ENCODE assay signal across 1 cellular context in the genomic region with DNA sequence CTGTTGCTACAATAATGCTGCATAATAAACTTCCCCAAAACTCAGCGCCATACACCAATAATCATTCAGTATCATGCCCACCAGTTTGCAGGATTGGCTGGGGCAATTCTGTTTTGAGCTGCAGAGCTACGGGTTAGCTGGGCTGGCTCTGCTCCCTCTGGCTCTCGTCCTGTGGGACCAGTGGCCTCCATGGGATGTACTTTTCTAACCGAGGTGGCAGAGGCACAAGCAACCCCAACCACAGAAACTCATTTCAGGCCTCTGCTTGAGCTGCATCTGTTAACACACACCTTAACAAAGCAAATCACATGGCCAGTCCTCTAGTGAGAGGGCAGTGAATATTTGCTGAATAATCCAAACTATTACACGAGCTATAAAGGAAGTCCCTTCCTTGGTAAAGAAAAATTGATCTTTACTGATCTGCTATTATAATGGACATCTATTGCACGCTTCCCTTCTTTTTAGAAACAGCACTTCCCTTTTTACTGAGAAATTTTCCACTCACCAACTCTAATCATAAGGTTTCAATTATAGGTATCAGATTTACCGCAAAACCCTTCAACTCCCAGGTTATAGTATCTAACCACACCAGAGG.
TF ChIP-seq lines count a peak whose summit lies in the region.

No MANE protein-coding gene starts in this region.

TF ChIP-seq in GM12878, 131 proteins besides CTCF, POLR2A, EP300 and RAD21 (continued from another document and continues in another):
- TF ChIP-seq CUX1 (IDR thresholded peaks at IDR 0.05; ENCODE audit: insufficient replicate concordance, low read depth, low read length) (peak; percentile 94), NFIC (IDR thresholded peaks at IDR 0.05; ENCODE audit: low read depth, low read length) (peak; percentile 60; the same call in 1 of the 2 replicates), SMARCA5 (IDR thresholded peaks at IDR 0.05) (0 out of 2 replicates have a peak, but pooled peaks have one; percentile 24), NR2C1 (IDR thresholded peaks at IDR 0.05) (no peak), ZNF384 (IDR thresholded peaks at IDR 0.05; ENCODE audit: borderline replicate concordance, low read depth, low read length) (no peak), MLLT1 (IDR thresholded peaks at IDR 0.05) (peak; percentile 32; the same call in 1 of the 2 replicates), STAT1 (conservative IDR thresholded peaks at IDR 0.05) (no peak), IRF4 (IDR thresholded peaks at IDR 0.05; ENCODE audit: low read depth, low read length) (peak; percentile 60; the same call in 1 of the 2 replicates), SPI1 (IDR thresholded peaks at IDR 0.05; ENCODE audit: borderline replicate concordance, insufficient read depth, low read depth, low read length) (peak; percentile 90), CBX3 (IDR thresholded peaks at IDR 0.05; ENCODE audit: borderline replicate concordance, low read depth) (no peak), ZBTB11 (CRISPR knock-in tag; IDR thresholded peaks at IDR 0.05) (no peak), FOXK2 (IDR thresholded peaks at IDR 0.05) (no peak), MTA2 (IDR thresholded peaks at IDR 0.05; ENCODE audit: low read depth) (peak; percentile 97), MXI1 (IDR thresholded peaks at IDR 0.05; ENCODE audit: low read depth, low read length) (peak; percentile 48; the same call in 1 of the 2 replicates), JUNB (IDR thresholded peaks at IDR 0.05) (peak; percentile 67), ZNF24 (IDR thresholded peaks at IDR 0.05) (no peak), SKIL (IDR thresholded peaks at IDR 0.05; ENCODE audit: low read depth, poor library complexity, severe bottlenecking) (peak; percentile 70), CBFB (IDR thresholded peaks at IDR 0.05; ENCODE audit: low read depth) (peak; percentile 47; the same call in 1 of the 2 replicates), IRF3 (IDR thresholded peaks at IDR 0.05) (no peak), IKZF1 (conservative IDR thresholded peaks at IDR 0.05) (peak; percentile 89), KLF5 (IDR thresholded peaks at IDR 0.05; ENCODE audit: partially characterized antibody) (no peak)
- TF ChIP-seq, protein P1, sequence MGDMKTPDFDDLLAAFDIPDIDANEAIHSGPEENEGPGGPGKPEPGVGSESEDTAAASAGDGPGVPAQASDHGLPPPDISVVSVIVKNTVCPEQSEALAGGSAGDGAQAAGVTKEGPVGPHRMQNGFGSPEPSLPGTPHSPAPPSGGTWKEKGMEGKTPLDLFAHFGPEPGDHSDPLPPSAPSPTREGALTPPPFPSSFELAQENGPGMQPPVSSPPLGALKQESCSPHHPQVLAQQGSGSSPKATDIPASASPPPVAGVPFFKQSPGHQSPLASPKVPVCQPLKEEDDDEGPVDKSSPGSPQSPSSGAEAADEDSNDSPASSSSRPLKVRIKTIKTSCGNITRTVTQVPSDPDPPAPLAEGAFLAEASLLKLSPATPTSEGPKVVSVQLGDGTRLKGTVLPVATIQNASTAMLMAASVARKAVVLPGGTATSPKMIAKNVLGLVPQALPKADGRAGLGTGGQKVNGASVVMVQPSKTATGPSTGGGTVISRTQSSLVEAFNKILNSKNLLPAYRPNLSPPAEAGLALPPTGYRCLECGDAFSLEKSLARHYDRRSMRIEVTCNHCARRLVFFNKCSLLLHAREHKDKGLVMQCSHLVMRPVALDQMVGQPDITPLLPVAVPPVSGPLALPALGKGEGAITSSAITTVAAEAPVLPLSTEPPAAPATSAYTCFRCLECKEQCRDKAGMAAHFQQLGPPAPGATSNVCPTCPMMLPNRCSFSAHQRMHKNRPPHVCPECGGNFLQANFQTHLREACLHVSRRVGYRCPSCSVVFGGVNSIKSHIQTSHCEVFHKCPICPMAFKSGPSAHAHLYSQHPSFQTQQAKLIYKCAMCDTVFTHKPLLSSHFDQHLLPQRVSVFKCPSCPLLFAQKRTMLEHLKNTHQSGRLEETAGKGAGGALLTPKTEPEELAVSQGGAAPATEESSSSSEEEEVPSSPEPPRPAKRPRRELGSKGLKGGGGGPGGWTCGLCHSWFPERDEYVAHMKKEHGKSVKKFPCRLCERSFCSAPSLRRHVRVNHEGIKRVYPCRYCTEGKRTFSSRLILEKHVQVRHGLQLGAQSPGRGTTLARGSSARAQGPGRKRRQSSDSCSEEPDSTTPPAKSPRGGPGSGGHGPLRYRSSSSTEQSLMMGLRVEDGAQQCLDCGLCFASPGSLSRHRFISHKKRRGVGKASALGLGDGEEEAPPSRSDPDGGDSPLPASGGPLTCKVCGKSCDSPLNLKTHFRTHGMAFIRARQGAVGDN (IDR thresholded peaks at IDR 0.05) = peak; percentile 37; the same call in 1 of the 2 replicates
- TF ChIP-seq, protein P2, sequence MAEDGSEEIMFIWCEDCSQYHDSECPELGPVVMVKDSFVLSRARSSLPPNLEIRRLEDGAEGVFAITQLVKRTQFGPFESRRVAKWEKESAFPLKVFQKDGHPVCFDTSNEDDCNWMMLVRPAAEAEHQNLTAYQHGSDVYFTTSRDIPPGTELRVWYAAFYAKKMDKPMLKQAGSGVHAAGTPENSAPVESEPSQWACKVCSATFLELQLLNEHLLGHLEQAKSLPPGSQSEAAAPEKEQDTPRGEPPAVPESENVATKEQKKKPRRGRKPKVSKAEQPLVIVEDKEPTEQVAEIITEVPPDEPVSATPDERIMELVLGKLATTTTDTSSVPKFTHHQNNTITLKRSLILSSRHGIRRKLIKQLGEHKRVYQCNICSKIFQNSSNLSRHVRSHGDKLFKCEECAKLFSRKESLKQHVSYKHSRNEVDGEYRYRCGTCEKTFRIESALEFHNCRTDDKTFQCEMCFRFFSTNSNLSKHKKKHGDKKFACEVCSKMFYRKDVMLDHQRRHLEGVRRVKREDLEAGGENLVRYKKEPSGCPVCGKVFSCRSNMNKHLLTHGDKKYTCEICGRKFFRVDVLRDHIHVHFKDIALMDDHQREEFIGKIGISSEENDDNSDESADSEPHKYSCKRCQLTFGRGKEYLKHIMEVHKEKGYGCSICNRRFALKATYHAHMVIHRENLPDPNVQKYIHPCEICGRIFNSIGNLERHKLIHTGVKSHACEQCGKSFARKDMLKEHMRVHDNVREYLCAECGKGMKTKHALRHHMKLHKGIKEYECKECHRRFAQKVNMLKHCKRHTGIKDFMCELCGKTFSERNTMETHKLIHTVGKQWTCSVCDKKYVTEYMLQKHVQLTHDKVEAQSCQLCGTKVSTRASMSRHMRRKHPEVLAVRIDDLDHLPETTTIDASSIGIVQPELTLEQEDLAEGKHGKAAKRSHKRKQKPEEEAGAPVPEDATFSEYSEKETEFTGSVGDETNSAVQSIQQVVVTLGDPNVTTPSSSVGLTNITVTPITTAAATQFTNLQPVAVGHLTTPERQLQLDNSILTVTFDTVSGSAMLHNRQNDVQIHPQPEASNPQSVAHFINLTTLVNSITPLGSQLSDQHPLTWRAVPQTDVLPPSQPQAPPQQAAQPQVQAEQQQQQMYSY (CRISPR knock-in tag; IDR thresholded peaks at IDR 0.05) = no peak
- TF ChIP-seq, protein P3, sequence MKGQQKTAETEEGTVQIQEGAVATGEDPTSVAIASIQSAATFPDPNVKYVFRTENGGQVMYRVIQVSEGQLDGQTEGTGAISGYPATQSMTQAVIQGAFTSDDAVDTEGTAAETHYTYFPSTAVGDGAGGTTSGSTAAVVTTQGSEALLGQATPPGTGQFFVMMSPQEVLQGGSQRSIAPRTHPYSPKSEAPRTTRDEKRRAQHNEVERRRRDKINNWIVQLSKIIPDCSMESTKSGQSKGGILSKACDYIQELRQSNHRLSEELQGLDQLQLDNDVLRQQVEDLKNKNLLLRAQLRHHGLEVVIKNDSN (IDR thresholded peaks at IDR 0.05; ENCODE audit: borderline replicate concordance, extremely low read length, insufficient read depth, low read depth, low read length) = peak; percentile 10
